ENCODE assay signal across 9 cellular contexts in genomic region chr5:120934003-120934402, GRCh38.
"Had no signal": no experiment of that assay in that cellular context is flagged by ENCODE, and none has a peak within 500 bp of the region (broad histone marks: within the 10 kb centered on the region; RNA-seq: fewer than 3 reads in every experiment).

No MANE protein-coding gene starts in this region.

- H3K4me3 Mint-ChIP-seq: HFFc6 had no signal

- H3K27ac Mint-ChIP-seq: HFFc6 had no signal

- ATAC-seq: HCT116, K562 had no signal

- DNase-seq: GOT3, H7, HFFc6, IMR-90, KG1 had no signal

- H3K27ac ChIP-seq: HL-60 had no signal

- H3K36me3 ChIP-seq: HAP-1 had no signal

- H3K9me3 ChIP-seq: HAP-1 had no signal

- H3K4me3 ChIP-seq: HAP-1, K562 had no signal
